Comparison of ENCODE assay signal across 14 cellular contexts in genomic region chr14:43539210-43539609, GRCh38.
A peak's percentile ranks its signal among the peaks of the same experiment; 100 is the strongest.
DNase-seq lines count a peak whose midpoint lies in the region; ATAC-seq and TF ChIP-seq lines count a peak whose summit lies in the region.
"Had no signal": no experiment of that assay in that cellular context is flagged by ENCODE, and none has a peak within 500 bp of the region (broad histone marks: within the 10 kb centered on the region; RNA-seq: fewer than 3 reads in every experiment).

No MANE protein-coding gene starts in this region.

- H3K9ac ChIP-seq in NT2/D1 (ENCODE audit: insufficient read length, low read depth), result no peak overlapping the region

- H3K27me3 Mint-ChIP-seq in Caco-2 (ENCODE audit: insufficient read depth, unreplicated experiment), result no peaks in the 10 kb centered on the region
- no peaks in the 10 kb centered on the region for H3K27me3 Mint-ChIP-seq in nephron (ENCODE audit: low read depth)
- H3K27me3 Mint-ChIP-seq: activated naive CD8-positive, alpha-beta T cell had no signal

- CTCF ChIA-PET in Caco-2 (lab: Charles Lee), result no interaction called here

- H3K27me3 ChIP-seq in Caco-2 (replicated peaks; ENCODE audit: control insufficient read depth, insufficient read depth, low read length) (no peaks in the 10 kb centered on the region), NT2/D1 (ENCODE audit: insufficient read depth, insufficient read length) (no peaks in the 10 kb centered on the region)

- H3K36me3 ChIP-seq in Caco-2 (ENCODE audit: control insufficient read depth, insufficient read depth, low read length) (no peaks in the 10 kb centered on the region), NT2/D1 (ENCODE audit: insufficient read depth, insufficient read length, low read length) (no peaks in the 10 kb centered on the region)

- DNase-seq in Caco-2, result peak; percentile 43 to 45
- DNase-seq in NT2/D1 (ENCODE audit: low read depth, low spot score), result peak; percentile 3
- no peak for DNase-seq in epithelial cell of proximal tubule (ENCODE audit: low read depth)
- no peak for DNase-seq in NCI-H1436 (lab: John Stamatoyannopoulos, UW)
- DNase-seq in activated naive CD4-positive, alpha-beta T cell treated with Interleukin-2 at 50 U/mL for 16 hours, result no peak
- DNase-seq: glutamatergic neuron; HCEC 1CT; NCI-H510A treated with DMSO at 0.1 percent for 48 hours; right cardiac atrium; stimulated activated naive CD4-positive, alpha-beta T cell treated with Interleukin-2 at 50 U/mL for 16 hours had no signal

- intact Hi-C loops in Caco-2 (cut with micrococcal nuclease; ENCODE audit: unreplicated experiment), result loop anchor here (1.0 kb wide), 1 partner anchor 36 kb away; no protein-coding TSS in a partner anchor

- H3K4me1 ChIP-seq in Caco-2 (no peaks in the 10 kb centered on the region), NT2/D1 (ENCODE audit: insufficient read depth, insufficient read length) (no peaks in the 10 kb centered on the region)

- TF ChIP-seq CTCF in Caco-2 (IDR thresholded peaks at IDR 0.05; ENCODE audit: insufficient read depth in 1 of 2, low read depth in 1 of 2, low read length in 1 of 2, severe bottlenecking in 1 of 2, unreplicated experiment in 1 of 2) (peak; percentile 37 to 39), epithelial cell of proximal tubule (conservative IDR thresholded peaks at IDR 0.05; ENCODE audit: low read depth, low read length) (peak; percentile 47), nephron (IDR thresholded peaks at IDR 0.05; ENCODE audit: unreplicated experiment in 3 of 3) (peak; percentile 48 to 61 (median 50))

- POLR2A ChIA-PET in Caco-2 (lab: Charles Lee), result interaction anchor here (0.6 kb wide), 1 partner anchor 103 kb away, joined by 3 read pairs; no protein-coding TSS in a partner anchor

- H3K27ac Mint-ChIP-seq in Caco-2 (ENCODE audit: unreplicated experiment), result peak overlapping the region; percentile 16
- peak overlapping the region in 1 of 3 experiments; percentile 46 for H3K27ac Mint-ChIP-seq in nephron
- H3K27ac Mint-ChIP-seq: activated naive CD8-positive, alpha-beta T cell had no signal

- no peak for ATAC-seq in GM19035 (IDR thresholded peaks at IDR 0.05; ENCODE audit: unreplicated experiment)
- ATAC-seq in HG03439 (IDR thresholded peaks at IDR 0.05; ENCODE audit: unreplicated experiment), result no peak

- peak overlapping the region; percentile 57 for H3K4me3 Mint-ChIP-seq in Caco-2 (ENCODE audit: unreplicated experiment)
- H3K4me3 Mint-ChIP-seq in nephron, result peak overlapping the region in 1 of 3 experiments; percentile 17
- H3K4me3 Mint-ChIP-seq: activated naive CD8-positive, alpha-beta T cell had no signal

- no peak overlapping the region for H3K4me3 ChIP-seq in Caco-2 (ENCODE audit: low read depth, low read length)
- H3K4me3 ChIP-seq in NT2/D1 (ENCODE audit: insufficient read length, low read depth), result no peak overlapping the region
- H3K4me3 ChIP-seq in epithelial cell of proximal tubule (ENCODE audit: low read depth, low read length), result no peak overlapping the region

- peaks cover 11% of the 10 kb centered on the region for H3K4me1 Mint-ChIP-seq in Caco-2 (ENCODE audit: low read depth, unreplicated experiment)
- peaks cover 5% of the 10 kb centered on the region for H3K4me1 Mint-ChIP-seq in nephron

- H3K36me3 Mint-ChIP-seq in Caco-2 (ENCODE audit: insufficient read depth, unreplicated experiment) (no peaks in the 10 kb centered on the region), nephron (ENCODE audit: low read depth) (peaks cover 7% of the 10 kb centered on the region)
- H3K36me3 Mint-ChIP-seq: activated naive CD8-positive, alpha-beta T cell had no signal

- H3K9me3 ChIP-seq in Caco-2 (no peaks in the 10 kb centered on the region), NT2/D1 (ENCODE audit: insufficient read depth, low read length) (no peaks in the 10 kb centered on the region)

- no TSS peak for BruUV-seq in Caco-2 (replicated peaks; lab: Mats Ljungman, UMichigan)

- H3K9me3 Mint-ChIP-seq in Caco-2 (ENCODE audit: unreplicated experiment), result no peaks in the 10 kb centered on the region
- peaks cover 9% of the 10 kb centered on the region for H3K9me3 Mint-ChIP-seq in nephron

Comparison
In these comparisons a context has a peak if more than half of its experiments do, and no peak if none do; other contexts are left out.
1. DNase-seq: peak in Caco-2 (2 of 2) and NT2/D1 (single experiment); none in epithelial cell of proximal tubule (single experiment), NCI-H1436 (single experiment) and activated naive CD4-positive, alpha-beta T cell treated with Interleukin-2 at 50 U/mL for 16 hours (single experiment).
2. Peak in every context shown above with its lines, with median percentiles within 50 percentile points of each other: CTCF ChIP-seq.